Comparison of ENCODE assay signal across 8 cellular contexts in genomic region chr22:38316340-38317236, GRCh38. TPM values are rescaled to one million over a fixed set of nuclear protein-coding genes. Genes with fewer than 3 reads are reported as not detected.
DNase-seq lines count a peak whose midpoint lies in the region; ATAC-seq and TF ChIP-seq lines count a peak whose summit lies in the region.

No MANE protein-coding gene starts in this region.

- H3K4me3 ChIP-seq in MM.1S (ENCODE audit: low read length): peak overlapping the region; percentile 91

- peaks cover 21% of the 10 kb centered on the region for H3K4me1 ChIP-seq in MM.1S (ENCODE audit: low read length)

- no peaks in the 10 kb centered on the region for H3K27me3 Mint-ChIP-seq in activated CD4-positive, alpha-beta T cell treated with anti-CD3 and anti-CD28 coated beads, Interleukin-2, amount 10 ng/mL, durations not matched to agents 7 days and 5 days
- peaks cover 45% of the 10 kb centered on the region for H3K27me3 Mint-ChIP-seq in dendritic cell treated with granulocyte-macrophage colony-stimulating factor and Interleukin-4, amounts not matched to agents 40 ng/mL and 50 ng/mL, for 4 days

- H3K9me3 Mint-ChIP-seq in activated CD4-positive, alpha-beta T cell treated with anti-CD3 and anti-CD28 coated beads, Interleukin-2, amount 10 ng/mL, durations not matched to agents 7 days and 5 days: no peaks in the 10 kb centered on the region
- no peaks in the 10 kb centered on the region for H3K9me3 Mint-ChIP-seq in dendritic cell treated with granulocyte-macrophage colony-stimulating factor and Interleukin-4, amounts not matched to agents 40 ng/mL and 50 ng/mL, for 4 days

- no peaks in the 10 kb centered on the region for H3K27me3 ChIP-seq in MM.1S (replicated peaks; ENCODE audit: insufficient read depth, low read length)

- TF ChIP-seq CTCF in MM.1S (IDR thresholded peaks at IDR 0.05; ENCODE audit: low read length): no peak

- DNase-seq in NCI-H748 (lab: John Stamatoyannopoulos, UW; ENCODE audit: unreplicated experiment) (peak; percentile 49), NCI-H748 treated with DMSO at 0.1 percent for 48 hours (lab: John Stamatoyannopoulos, UW) (no peak), MM.1S (peak; percentile 31), left colon (peak; percentile 63 to 72), GF-D8 (lab: John Stamatoyannopoulos, UW) (no peak)
- peak; percentile 52 for DNase-seq in activated CD4-positive, alpha-beta T cell treated with anti-CD3 and anti-CD28 coated beads, Interleukin-2, amount 10 ng/mL, durations not matched to agents 7 days and 5 days
- DNase-seq in stimulated activated CD4-positive, alpha-beta T cell treated with anti-CD3 and anti-CD28 coated beads, Interleukin-15, amount 100 ng/mL, for 24 hours: peak; percentile 54

- H3K4me2 ChIP-seq in MM.1S (ENCODE audit: low read depth, low read length): peak overlapping the region; percentile 99

- H2AFZ ChIP-seq in MM.1S (ENCODE audit: low read length): no peak overlapping the region

- no peaks in the 10 kb centered on the region for H3K36me3 ChIP-seq in MM.1S (replicated peaks; ENCODE audit: insufficient read depth, low read length)

- H3K9ac ChIP-seq in MM.1S (ENCODE audit: low read length): peak overlapping the region; percentile 95

- H3K9me3 ChIP-seq in MM.1S (replicated peaks; ENCODE audit: insufficient read depth, low read length): no peaks in the 10 kb centered on the region

- H3F3A ChIP-seq in MM.1S (ENCODE audit: insufficient read depth, low read length): peaks cover 59% of the 10 kb centered on the region

- POLR2A ChIA-PET in activated CD4-positive, alpha-beta T cell treated with anti-CD3 and anti-CD28 coated beads, Interleukin-2, amount 10 ng/mL, durations not matched to agents 7 days and 5 days (lab: Charles Lee): no interaction called here

- peak overlapping the region; percentile 93 for H3K27ac ChIP-seq in MM.1S (ENCODE audit: low read length)

- CTCF ChIA-PET in activated CD4-positive, alpha-beta T cell treated with anti-CD3 and anti-CD28 coated beads, Interleukin-2, amount 10 ng/mL, durations not matched to agents 7 days and 5 days (lab: Charles Lee): interaction anchor here (1.0 kb wide), 1 partner anchor 10 kb away, joined by 3 read pairs; no protein-coding TSS in a partner anchor

- peaks cover 62% of the 10 kb centered on the region for H3K79me2 ChIP-seq in MM.1S (ENCODE audit: low read length)

- ATAC-seq in left colon: peak; percentile 37

- H3K4me1 Mint-ChIP-seq in activated CD4-positive, alpha-beta T cell treated with anti-CD3 and anti-CD28 coated beads, Interleukin-2, amount 10 ng/mL, durations not matched to agents 7 days and 5 days: peaks cover 57% of the 10 kb centered on the region
- peaks cover 66% of the 10 kb centered on the region for H3K4me1 Mint-ChIP-seq in dendritic cell treated with granulocyte-macrophage colony-stimulating factor and Interleukin-4, amounts not matched to agents 40 ng/mL and 50 ng/mL, for 4 days (ENCODE audit: low read depth)

- intact Hi-C loops in dendritic cell treated with granulocyte-macrophage colony-stimulating factor and Interleukin-4, amounts not matched to agents 40 ng/mL and 50 ng/mL, for 4 days (cut with micrococcal nuclease): loop anchor here (2.0 kb wide), 1 partner anchor 44 kb away; the partner anchor contains the start of gene TMEM184B
- intact Hi-C loops in left colon (cut with DNase I, micrococcal nuclease): no loop called here

- H4K20me1 ChIP-seq in MM.1S (ENCODE audit: insufficient read depth, low read length): peaks cover 11% of the 10 kb centered on the region; the same call in 1 of the 2 replicates

- H3K9me2 ChIP-seq in MM.1S (replicated peaks; ENCODE audit: insufficient read depth, low read length): no peaks in the 10 kb centered on the region

- peak overlapping the region; percentile 85 for H3K4me3 Mint-ChIP-seq in activated CD4-positive, alpha-beta T cell treated with anti-CD3 and anti-CD28 coated beads, Interleukin-2, amount 10 ng/mL, durations not matched to agents 7 days and 5 days
- peak overlapping the region; percentile 81 for H3K4me3 Mint-ChIP-seq in dendritic cell treated with granulocyte-macrophage colony-stimulating factor and Interleukin-4, amounts not matched to agents 40 ng/mL and 50 ng/mL, for 4 days

- H3K27ac Mint-ChIP-seq in activated CD4-positive, alpha-beta T cell treated with anti-CD3 and anti-CD28 coated beads, Interleukin-2, amount 10 ng/mL, durations not matched to agents 7 days and 5 days: peak overlapping the region; percentile 96
- peak overlapping the region; percentile 93 for H3K27ac Mint-ChIP-seq in dendritic cell treated with granulocyte-macrophage colony-stimulating factor and Interleukin-4, amounts not matched to agents 40 ng/mL and 50 ng/mL, for 4 days

- no peaks in the 10 kb centered on the region for H3K36me3 Mint-ChIP-seq in activated CD4-positive, alpha-beta T cell treated with anti-CD3 and anti-CD28 coated beads, Interleukin-2, amount 10 ng/mL, durations not matched to agents 7 days and 5 days (ENCODE audit: low read depth)
- H3K36me3 Mint-ChIP-seq in dendritic cell treated with granulocyte-macrophage colony-stimulating factor and Interleukin-4, amounts not matched to agents 40 ng/mL and 50 ng/mL, for 4 days (ENCODE audit: low read depth): peaks cover 26% of the 10 kb centered on the region

RNA-seq across cellular contexts. Expression of gene CSNK1E, which starts 0.6 kb away (rescaled TPM):
- total RNA-seq in activated CD4-positive, alpha-beta T cell treated with anti-CD3 and anti-CD28 coated beads, Interleukin-2, amount 10 ng/mL, durations not matched to agents 7 days and 5 days: 10 to 100 TPM; 74.3 to 81.3 TPM
- 10 to 100 TPM; 76.5 to 90.4 TPM for total RNA-seq in left colon

RNA-seq across cellular contexts. Expression of gene TMEM184B, which starts 43.8 kb away (rescaled TPM):
- total RNA-seq in activated CD4-positive, alpha-beta T cell treated with anti-CD3 and anti-CD28 coated beads, Interleukin-2, amount 10 ng/mL, durations not matched to agents 7 days and 5 days: 10 to 100 TPM; 33.8 to 34.5 TPM
- 10 to 100 TPM; 41.9 to 48.0 TPM for total RNA-seq in left colon

Comparison
In these comparisons a context has a peak if more than half of its experiments do, and no peak if none do; other contexts are left out.
1. DNase-seq: peak in NCI-H748 (single experiment), MM.1S (single experiment), activated CD4-positive, alpha-beta T cell treated with anti-CD3 and anti-CD28 coated beads, Interleukin-2, amount 10 ng/mL, durations not matched to agents 7 days and 5 days (single experiment), left colon (2 of 2) and stimulated activated CD4-positive, alpha-beta T cell treated with anti-CD3 and anti-CD28 coated beads, Interleukin-15, amount 100 ng/mL, for 24 hours (single experiment); none in NCI-H748 treated with DMSO at 0.1 percent for 48 hours (single experiment) and GF-D8 (single experiment).